In the genomic region with DNA sequence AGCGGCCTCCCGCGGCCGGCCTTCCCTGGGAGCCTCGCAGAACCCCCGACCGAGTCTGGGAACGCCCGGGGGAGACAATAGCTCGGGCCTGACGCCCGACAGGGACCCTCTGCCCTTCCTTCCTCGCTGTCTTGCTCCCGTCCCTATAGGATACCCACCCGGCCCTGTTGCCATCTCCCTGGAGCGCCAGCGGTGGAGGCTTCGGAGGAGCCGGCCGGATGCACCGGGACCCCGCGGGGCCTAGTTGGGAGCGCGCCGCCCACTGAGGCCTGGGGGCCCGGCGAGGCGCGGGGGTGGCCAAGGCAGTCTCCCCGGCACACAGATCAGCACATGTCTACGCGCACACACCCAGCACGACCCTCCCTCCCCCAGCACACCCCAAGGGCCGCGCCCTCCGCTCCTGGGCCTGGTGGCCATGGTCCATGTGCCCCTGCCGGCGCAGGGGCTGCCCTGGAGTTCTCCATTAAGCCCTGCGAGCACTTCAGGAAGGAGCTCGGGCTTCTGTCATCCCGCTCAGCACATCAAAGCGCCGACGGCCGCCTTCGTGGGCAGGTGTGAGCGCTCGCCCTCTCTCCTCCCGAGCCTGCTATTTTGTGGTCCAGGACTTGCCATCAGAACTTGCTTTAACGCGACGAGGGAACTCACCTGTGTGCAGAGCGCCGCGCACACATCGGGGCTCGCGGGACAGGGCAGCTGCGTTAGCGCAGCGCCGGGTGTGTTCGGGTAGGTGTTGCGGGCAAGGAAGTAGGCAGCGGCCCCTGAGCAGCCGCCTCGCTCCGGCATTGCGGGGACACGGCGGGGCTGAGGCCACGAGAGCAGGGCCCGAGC, we compare ENCODE assay signal across 1 cellular context.
TF ChIP-seq lines count a peak whose summit lies in the region.

No MANE protein-coding gene starts in this region.

TF ChIP-seq in HepG2, 621 proteins besides CTCF, POLR2A, EP300 and RAD21:
- TF ChIP-seq MTA1 (CRISPR knock-in tag; IDR thresholded peaks at IDR 0.05; ENCODE audit: borderline replicate concordance) (peak; percentile 58; the same call in 1 of the 2 replicates), ZGPAT (CRISPR knock-in tag; IDR thresholded peaks at IDR 0.05) (no peak)
